22 cellular contexts compared by ENCODE assay signal in the genomic region with DNA sequence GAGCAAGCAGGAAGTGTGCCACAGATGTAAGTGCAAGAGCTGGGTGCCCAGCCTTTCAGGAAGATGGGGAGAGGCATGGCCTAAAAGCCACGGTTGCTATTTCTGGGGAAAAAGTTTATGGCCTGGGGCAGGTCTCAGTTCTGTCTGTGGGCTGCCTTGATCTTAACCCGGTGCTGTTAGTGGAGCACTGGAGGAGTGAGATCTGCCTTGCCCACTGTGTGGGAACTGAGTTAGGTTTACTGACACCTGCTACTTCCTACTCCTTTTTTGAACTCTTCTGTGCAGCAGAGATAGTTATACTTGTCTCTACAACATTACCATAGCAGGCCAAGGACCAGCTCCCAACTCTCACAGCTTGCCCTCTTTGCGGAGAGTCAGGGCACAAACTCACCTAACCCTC.
"Had no signal": no experiment of that assay in that cellular context is flagged by ENCODE, and none has a peak within 500 bp of the region (broad histone marks: within the 10 kb centered on the region; RNA-seq: fewer than 3 reads in every experiment).

No MANE protein-coding gene starts in this region.

- H3K4me2 ChIP-seq: hepatocyte, neural progenitor cell had no signal

- H2AFZ ChIP-seq: hepatocyte, neural progenitor cell, parathyroid adenoma had no signal

- H3K4me3 ChIP-seq: dorsolateral prefrontal cortex, hepatocyte, lung, neural progenitor cell, right lobe of liver, stomach, tibial artery had no signal

- H3K36me3 ChIP-seq: neural progenitor cell, right lobe of liver, stomach, tibial artery had no signal

- H3K27me3 ChIP-seq: hepatocyte, neural progenitor cell, right lobe of liver, tibial artery had no signal

- H3K9me3 ChIP-seq: right lobe of liver, stomach, tibial artery had no signal

- H3K9me3 Mint-ChIP-seq: memory B cell, type B pancreatic cell had no signal

- H3K27me3 Mint-ChIP-seq: memory B cell, naive B cell, progenitor cell of endocrine pancreas, type B pancreatic cell had no signal

- H3K4me1 Mint-ChIP-seq: memory B cell, nephron, neural progenitor cell had no signal

- DNase-seq: dorsolateral prefrontal cortex; effector CD4-positive, alpha-beta T cell; kidney; naive B cell; right lobe of liver; small intestine; stimulated activated CD4-positive, alpha-beta T cell treated with anti-CD3 and anti-CD28 coated beads, Interleukin-12 subunit alpha, Interleukin-12 subunit beta, amount 100 ng/mL, for 4 hours; stimulated activated CD4-positive, alpha-beta T cell treated with anti-CD3 and anti-CD28 coated beads, Interleukin-1b, Interleukin-23, amount 100 ng/mL, for 48 hours; stimulated activated CD4-positive, alpha-beta T cell treated with anti-CD3 and anti-CD28 coated beads, Interleukin-4, amount 100 ng/mL, for 1 hour; stimulated activated CD8-positive, alpha-beta memory T cell treated with anti-CD3 and anti-CD28 coated beads, Interleukin-4, amount 100 ng/mL, for 48 hours; stimulated activated naive CD4-positive, alpha-beta T cell treated with Interleukin-2 at 50 U/mL for 16 hours; stomach; tibial artery had no signal

- H3K79me2 ChIP-seq: hepatocyte, parathyroid adenoma had no signal

- H3K36me3 Mint-ChIP-seq: naive B cell, neural progenitor cell, type B pancreatic cell had no signal

- H3K4me1 ChIP-seq: neural progenitor cell, parathyroid adenoma, right lobe of liver, stomach, tibial artery had no signal

- H3K9ac ChIP-seq: neural progenitor cell, parathyroid adenoma had no signal

- H3K27ac ChIP-seq: dorsolateral prefrontal cortex, hepatocyte, neural progenitor cell, parathyroid adenoma, right lobe of liver, stomach, tibial artery had no signal

- H3K4me3 Mint-ChIP-seq: memory B cell, naive B cell, nephron, neural progenitor cell, type B pancreatic cell had no signal

- H3K27ac Mint-ChIP-seq: memory B cell, nephron, neural progenitor cell, progenitor cell of endocrine pancreas, type B pancreatic cell had no signal

- ATAC-seq: left lobe of liver, right lobe of liver had no signal
